ENCODE assay signal across 1 cellular context in the genomic region with DNA sequence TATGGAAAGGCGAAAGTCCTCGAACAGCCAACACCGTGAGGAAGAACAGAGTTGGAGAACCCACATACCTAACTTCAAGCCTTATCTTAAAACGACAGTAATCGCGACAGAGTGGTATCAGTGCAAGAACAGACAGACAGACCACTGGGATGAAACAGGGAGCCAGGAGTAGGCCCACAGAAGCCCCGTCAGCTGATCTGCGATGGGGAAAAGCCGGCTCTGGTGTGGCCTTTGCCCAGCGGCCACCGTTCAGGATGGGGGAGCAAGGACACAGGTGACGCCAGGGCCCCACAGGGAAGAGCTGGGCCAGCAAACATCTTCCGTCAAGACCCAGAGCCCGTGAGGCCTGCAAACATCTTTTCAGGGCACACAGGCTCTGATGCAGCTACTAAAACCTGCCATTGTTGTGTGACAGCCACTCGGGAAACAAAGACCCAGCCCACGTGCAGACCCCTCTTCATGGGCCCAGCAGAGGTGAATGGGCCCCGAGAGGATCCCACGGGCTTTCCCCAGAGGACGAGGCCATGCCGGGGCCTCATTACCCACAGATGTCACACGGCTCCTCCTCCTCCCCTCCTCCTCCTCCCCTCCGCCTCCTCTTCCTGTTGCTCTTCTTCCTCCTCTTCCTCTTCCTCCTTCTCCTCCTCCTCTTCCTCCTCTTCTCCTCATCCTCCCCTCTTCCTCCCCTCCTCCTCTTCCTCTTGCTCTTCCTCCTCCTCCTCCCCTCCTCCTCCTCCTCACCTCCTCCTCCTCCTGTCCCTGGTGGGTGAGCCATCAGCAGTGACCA.
TF ChIP-seq lines count a peak whose summit lies in the region.

No MANE protein-coding gene starts in this region.

TF ChIP-seq in K562, 482 proteins besides CTCF, POLR2A, EP300 and RAD21 (continued from another document and continues in another):
- no peak for TF ChIP-seq ZNF407 (IDR thresholded peaks at IDR 0.05; ENCODE audit: low read depth)
- TF ChIP-seq, protein P1, sequence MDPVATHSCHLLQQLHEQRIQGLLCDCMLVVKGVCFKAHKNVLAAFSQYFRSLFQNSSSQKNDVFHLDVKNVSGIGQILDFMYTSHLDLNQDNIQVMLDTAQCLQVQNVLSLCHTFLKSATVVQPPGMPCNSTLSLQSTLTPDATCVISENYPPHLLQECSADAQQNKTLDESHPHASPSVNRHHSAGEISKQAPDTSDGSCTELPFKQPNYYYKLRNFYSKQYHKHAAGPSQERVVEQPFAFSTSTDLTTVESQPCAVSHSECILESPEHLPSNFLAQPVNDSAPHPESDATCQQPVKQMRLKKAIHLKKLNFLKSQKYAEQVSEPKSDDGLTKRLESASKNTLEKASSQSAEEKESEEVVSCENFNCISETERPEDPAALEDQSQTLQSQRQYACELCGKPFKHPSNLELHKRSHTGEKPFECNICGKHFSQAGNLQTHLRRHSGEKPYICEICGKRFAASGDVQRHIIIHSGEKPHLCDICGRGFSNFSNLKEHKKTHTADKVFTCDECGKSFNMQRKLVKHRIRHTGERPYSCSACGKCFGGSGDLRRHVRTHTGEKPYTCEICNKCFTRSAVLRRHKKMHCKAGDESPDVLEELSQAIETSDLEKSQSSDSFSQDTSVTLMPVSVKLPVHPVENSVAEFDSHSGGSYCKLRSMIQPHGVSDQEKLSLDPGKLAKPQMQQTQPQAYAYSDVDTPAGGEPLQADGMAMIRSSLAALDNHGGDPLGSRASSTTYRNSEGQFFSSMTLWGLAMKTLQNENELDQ (CRISPR knock-in tag; IDR thresholded peaks at IDR 0.05; ENCODE audit: borderline replicate concordance), result no peak
- no peak for TF ChIP-seq ZNF165 (CRISPR knock-in tag; IDR thresholded peaks at IDR 0.05; ENCODE audit: borderline replicate concordance)
- TF ChIP-seq, protein P2, sequence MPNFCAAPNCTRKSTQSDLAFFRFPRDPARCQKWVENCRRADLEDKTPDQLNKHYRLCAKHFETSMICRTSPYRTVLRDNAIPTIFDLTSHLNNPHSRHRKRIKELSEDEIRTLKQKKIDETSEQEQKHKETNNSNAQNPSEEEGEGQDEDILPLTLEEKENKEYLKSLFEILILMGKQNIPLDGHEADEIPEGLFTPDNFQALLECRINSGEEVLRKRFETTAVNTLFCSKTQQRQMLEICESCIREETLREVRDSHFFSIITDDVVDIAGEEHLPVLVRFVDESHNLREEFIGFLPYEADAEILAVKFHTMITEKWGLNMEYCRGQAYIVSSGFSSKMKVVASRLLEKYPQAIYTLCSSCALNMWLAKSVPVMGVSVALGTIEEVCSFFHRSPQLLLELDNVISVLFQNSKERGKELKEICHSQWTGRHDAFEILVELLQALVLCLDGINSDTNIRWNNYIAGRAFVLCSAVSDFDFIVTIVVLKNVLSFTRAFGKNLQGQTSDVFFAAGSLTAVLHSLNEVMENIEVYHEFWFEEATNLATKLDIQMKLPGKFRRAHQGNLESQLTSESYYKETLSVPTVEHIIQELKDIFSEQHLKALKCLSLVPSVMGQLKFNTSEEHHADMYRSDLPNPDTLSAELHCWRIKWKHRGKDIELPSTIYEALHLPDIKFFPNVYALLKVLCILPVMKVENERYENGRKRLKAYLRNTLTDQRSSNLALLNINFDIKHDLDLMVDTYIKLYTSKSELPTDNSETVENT (CRISPR knock-in tag; IDR thresholded peaks at IDR 0.05), result peak; percentile 55; the same call in 1 of the 2 replicates
- TF ChIP-seq HLTF (IDR thresholded peaks at IDR 0.05), result no peak
- peak; percentile 96 for TF ChIP-seq ZBED1 (IDR thresholded peaks at IDR 0.05)
- TF ChIP-seq RBM22 (IDR thresholded peaks at IDR 0.05; ENCODE audit: low read depth, low read length, poor library complexity, severe bottlenecking), result no peak
- no peak for TF ChIP-seq BHLHE40 (IDR thresholded peaks at IDR 0.05; ENCODE audit: low read length)
- no peak for TF ChIP-seq SLC30A9 (CRISPR knock-in tag; IDR thresholded peaks at IDR 0.05)
- TF ChIP-seq FOXP4 (CRISPR knock-in tag; IDR thresholded peaks at IDR 0.05; ENCODE audit: borderline replicate concordance), result no peak
- TF ChIP-seq ZNF766 (CRISPR knock-in tag; conservative IDR thresholded peaks at IDR 0.05), result no peak
- TF ChIP-seq PBX2 (CRISPR knock-in tag; IDR thresholded peaks at IDR 0.05; ENCODE audit: low read depth), result no peak
- TF ChIP-seq PBX2 (tag; conservative IDR thresholded peaks at IDR 0.05; ENCODE audit: low read depth), result no peak
- TF ChIP-seq ARHGAP35 (IDR thresholded peaks at IDR 0.05; ENCODE audit: partially characterized antibody), result no peak
- no peak for TF ChIP-seq ZFPM2 (CRISPR knock-in tag; IDR thresholded peaks at IDR 0.05)
- TF ChIP-seq ETV1 (tag; conservative IDR thresholded peaks at IDR 0.05; ENCODE audit: low read depth), result no peak
- no peak for TF ChIP-seq TAF15 (IDR thresholded peaks at IDR 0.05; ENCODE audit: low read depth, low read length)
- TF ChIP-seq, protein P3, sequence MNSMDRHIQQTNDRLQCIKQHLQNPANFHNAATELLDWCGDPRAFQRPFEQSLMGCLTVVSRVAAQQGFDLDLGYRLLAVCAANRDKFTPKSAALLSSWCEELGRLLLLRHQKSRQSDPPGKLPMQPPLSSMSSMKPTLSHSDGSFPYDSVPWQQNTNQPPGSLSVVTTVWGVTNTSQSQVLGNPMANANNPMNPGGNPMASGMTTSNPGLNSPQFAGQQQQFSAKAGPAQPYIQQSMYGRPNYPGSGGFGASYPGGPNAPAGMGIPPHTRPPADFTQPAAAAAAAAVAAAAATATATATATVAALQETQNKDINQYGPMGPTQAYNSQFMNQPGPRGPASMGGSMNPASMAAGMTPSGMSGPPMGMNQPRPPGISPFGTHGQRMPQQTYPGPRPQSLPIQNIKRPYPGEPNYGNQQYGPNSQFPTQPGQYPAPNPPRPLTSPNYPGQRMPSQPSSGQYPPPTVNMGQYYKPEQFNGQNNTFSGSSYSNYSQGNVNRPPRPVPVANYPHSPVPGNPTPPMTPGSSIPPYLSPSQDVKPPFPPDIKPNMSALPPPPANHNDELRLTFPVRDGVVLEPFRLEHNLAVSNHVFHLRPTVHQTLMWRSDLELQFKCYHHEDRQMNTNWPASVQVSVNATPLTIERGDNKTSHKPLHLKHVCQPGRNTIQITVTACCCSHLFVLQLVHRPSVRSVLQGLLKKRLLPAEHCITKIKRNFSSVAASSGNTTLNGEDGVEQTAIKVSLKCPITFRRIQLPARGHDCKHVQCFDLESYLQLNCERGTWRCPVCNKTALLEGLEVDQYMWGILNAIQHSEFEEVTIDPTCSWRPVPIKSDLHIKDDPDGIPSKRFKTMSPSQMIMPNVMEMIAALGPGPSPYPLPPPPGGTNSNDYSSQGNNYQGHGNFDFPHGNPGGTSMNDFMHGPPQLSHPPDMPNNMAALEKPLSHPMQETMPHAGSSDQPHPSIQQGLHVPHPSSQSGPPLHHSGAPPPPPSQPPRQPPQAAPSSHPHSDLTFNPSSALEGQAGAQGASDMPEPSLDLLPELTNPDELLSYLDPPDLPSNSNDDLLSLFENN (IDR thresholded peaks at IDR 0.05; ENCODE audit: low read depth in 2 of 2, low read length in 2 of 2), result no peak
- 0 out of 4 replicates have a peak, but pooled peaks of 1 of the 2 experiments have one; percentile 24 for TF ChIP-seq ARNT (IDR thresholded peaks at IDR 0.05)
- no peak for TF ChIP-seq ZHX1 (conservative IDR thresholded peaks at IDR 0.05; ENCODE audit: low read length)
